ENCODE assay signal across 28 cellular contexts in genomic region chr10:7196284-7196683, GRCh38.
A peak's percentile ranks its signal among the peaks of the same experiment; 100 is the strongest.
DNase-seq lines count a peak whose midpoint lies in the region; ATAC-seq and TF ChIP-seq lines count a peak whose summit lies in the region.
"Had no signal": no experiment of that assay in that cellular context is flagged by ENCODE, and none has a peak within 500 bp of the region (broad histone marks: within the 10 kb centered on the region; RNA-seq: fewer than 3 reads in every experiment).

No MANE protein-coding gene starts in this region.

- no peak overlapping the region for H3K4me2 ChIP-seq in neuronal stem cell (ENCODE audit: insufficient read depth, low read length, poor library complexity, severe bottlenecking)
- H3K4me2 ChIP-seq: GM23338, SK-N-SH had no signal

- WGBS in neuronal stem cell (ENCODE audit: extremely low coverage in 2 of 2, insufficient read length in 2 of 2, insufficient replicate concordance in 1 of 2), 2 donors = no CpG with 5 or more reads among the region's 5 CpGs

- H3K79me1 ChIP-seq in neuronal stem cell (ENCODE audit: low read depth, low read length) = no peaks in the 10 kb centered on the region

- no peaks in the 10 kb centered on the region for H3K27me3 Mint-ChIP-seq in activated CD4-positive, alpha-beta T cell treated with anti-CD3 and anti-CD28 coated beads, Interleukin-2, amount 10 ng/mL, durations not matched to agents 7 days and 5 days
- no peaks in the 10 kb centered on the region for H3K27me3 Mint-ChIP-seq in activated CD4-positive, alpha-beta T cell treated with anti-CD3 and anti-CD28 coated beads for 36 hours
- no peaks in the 10 kb centered on the region for H3K27me3 Mint-ChIP-seq in CD4-positive, CD25-positive, alpha-beta regulatory T cell
- H3K27me3 Mint-ChIP-seq in dendritic cell treated with granulocyte-macrophage colony-stimulating factor and Interleukin-4, amounts not matched to agents 40 ng/mL and 50 ng/mL, for 4 days = no peaks in the 10 kb centered on the region

- intact Hi-C loops in activated CD4-positive, alpha-beta T cell treated with anti-CD3 and anti-CD28 coated beads for 36 hours (cut with DNase I, micrococcal nuclease) = no loop called here
- intact Hi-C loops in dendritic cell treated with granulocyte-macrophage colony-stimulating factor and Interleukin-4, amounts not matched to agents 40 ng/mL and 50 ng/mL, for 4 days (cut with micrococcal nuclease) = no loop called here

- no peak overlapping the region for H2AFZ ChIP-seq in neuronal stem cell (ENCODE audit: low read length)
- H2AFZ ChIP-seq: GM23338 had no signal

- no peak overlapping the region for H3K27ac ChIP-seq in CD4-positive, CD25-positive, alpha-beta regulatory T cell (ENCODE audit: insufficient read depth, low read length, poor library complexity, severe bottlenecking)
- H3K27ac ChIP-seq in neuronal stem cell (replicated peaks; ENCODE audit: low read length) = no peak overlapping the region
- no peak overlapping the region for H3K27ac ChIP-seq in coronary artery
- H3K27ac ChIP-seq: adrenal gland, brain microvascular endothelial cell, right lobe of liver, RWPE1, WERI-Rb-1 had no signal

- H3K36me3 ChIP-seq in CD4-positive, CD25-positive, alpha-beta regulatory T cell (ENCODE audit: control insufficient read depth, insufficient read depth, low read length) = peaks cover 14% of the 10 kb centered on the region
- H3K36me3 ChIP-seq in neuronal stem cell (replicated peaks in 1 of 2; ENCODE audit: control insufficient read depth in 2 of 2, insufficient read depth in 2 of 2, low read length in 2 of 2) = peaks cover 0 to 7% of the 10 kb centered on the region in 2 donors
- H3K36me3 ChIP-seq: brain microvascular endothelial cell, WERI-Rb-1 had no signal

- no peak overlapping the region for H3K23ac ChIP-seq in neuronal stem cell (ENCODE audit: low read depth, low read length, poor library complexity)

- no peak for TF ChIP-seq CTCF in coronary artery (IDR thresholded peaks at IDR 0.05)

- no peak overlapping the region for H3K4me3 Mint-ChIP-seq in activated CD4-positive, alpha-beta T cell treated with anti-CD3 and anti-CD28 coated beads, Interleukin-2, amount 10 ng/mL, durations not matched to agents 7 days and 5 days
- no peak overlapping the region for H3K4me3 Mint-ChIP-seq in activated CD4-positive, alpha-beta T cell treated with anti-CD3 and anti-CD28 coated beads for 36 hours
- peak overlapping the region in 2 of 4 donors; percentile 35 to 66 for H3K4me3 Mint-ChIP-seq in CD4-positive, CD25-positive, alpha-beta regulatory T cell
- no peak overlapping the region for H3K4me3 Mint-ChIP-seq in dendritic cell treated with granulocyte-macrophage colony-stimulating factor and Interleukin-4, amounts not matched to agents 40 ng/mL and 50 ng/mL, for 4 days
- H3K4me3 Mint-ChIP-seq: GM23338, neural crest cell had no signal

- H3K18ac ChIP-seq in neuronal stem cell (ENCODE audit: low read length) = no peak overlapping the region

- H4K91ac ChIP-seq in neuronal stem cell (ENCODE audit: low read depth, low read length, poor library complexity) = no peak overlapping the region

- no peaks in the 10 kb centered on the region for H3K9me3 ChIP-seq in CD4-positive, CD25-positive, alpha-beta regulatory T cell (ENCODE audit: control insufficient read depth in 2 of 2, low read length in 2 of 2)
- peaks cover 0 to 5% of the 10 kb centered on the region in 2 donors for H3K9me3 ChIP-seq in neuronal stem cell (replicated peaks in 1 of 2; ENCODE audit: control insufficient read depth in 2 of 2, insufficient read depth in 1 of 2, low read depth in 1 of 2, low read length in 2 of 2)
- H3K9me3 ChIP-seq: right lobe of liver, SK-N-SH had no signal

- H3K14ac ChIP-seq in neuronal stem cell (ENCODE audit: low read length) = peak overlapping the region; percentile 71

- H2BK15ac ChIP-seq in neuronal stem cell (ENCODE audit: low read length) = no peak overlapping the region

- H3K4me1 Mint-ChIP-seq in activated CD4-positive, alpha-beta T cell treated with anti-CD3 and anti-CD28 coated beads, Interleukin-2, amount 10 ng/mL, durations not matched to agents 7 days and 5 days = peaks cover 59% of the 10 kb centered on the region
- H3K4me1 Mint-ChIP-seq in activated CD4-positive, alpha-beta T cell treated with anti-CD3 and anti-CD28 coated beads for 36 hours = peaks cover 47% of the 10 kb centered on the region
- peaks cover 15 to 75% (median 51%) of the 10 kb centered on the region in 4 donors for H3K4me1 Mint-ChIP-seq in CD4-positive, CD25-positive, alpha-beta regulatory T cell
- peaks cover 46% of the 10 kb centered on the region for H3K4me1 Mint-ChIP-seq in dendritic cell treated with granulocyte-macrophage colony-stimulating factor and Interleukin-4, amounts not matched to agents 40 ng/mL and 50 ng/mL, for 4 days (ENCODE audit: low read depth)
- H3K4me1 Mint-ChIP-seq: GM23338, neural crest cell had no signal

- H2BK120ac ChIP-seq in neuronal stem cell (ENCODE audit: low read depth, low read length) = no peak overlapping the region

- no peak overlapping the region for H2AK5ac ChIP-seq in neuronal stem cell (ENCODE audit: low read depth, low read length)

- H3K4me3 ChIP-seq in CD4-positive, CD25-positive, alpha-beta regulatory T cell (ENCODE audit: low read depth, low read length) = no peak overlapping the region
- no peak overlapping the region for H3K4me3 ChIP-seq in neuronal stem cell (ENCODE audit: low read length in 2 of 2)
- H3K4me3 ChIP-seq in coronary artery = no peak overlapping the region
- H3K4me3 ChIP-seq: adrenal gland, GM23338, right lobe of liver had no signal

- H3K9me3 Mint-ChIP-seq in activated CD4-positive, alpha-beta T cell treated with anti-CD3 and anti-CD28 coated beads, Interleukin-2, amount 10 ng/mL, durations not matched to agents 7 days and 5 days = peaks cover 22% of the 10 kb centered on the region
- H3K9me3 Mint-ChIP-seq in activated CD4-positive, alpha-beta T cell treated with anti-CD3 and anti-CD28 coated beads for 36 hours (ENCODE audit: low read depth) = peaks cover 24% of the 10 kb centered on the region
- peaks cover 0 to 3% (median 0%) of the 10 kb centered on the region in 7 donors for H3K9me3 Mint-ChIP-seq in CD4-positive, CD25-positive, alpha-beta regulatory T cell
- peaks cover 23% of the 10 kb centered on the region for H3K9me3 Mint-ChIP-seq in dendritic cell treated with granulocyte-macrophage colony-stimulating factor and Interleukin-4, amounts not matched to agents 40 ng/mL and 50 ng/mL, for 4 days

- DNase-seq in activated CD4-positive, alpha-beta T cell treated with anti-CD3 and anti-CD28 coated beads, Interleukin-2, amount 10 ng/mL, durations not matched to agents 7 days and 5 days = no peak
- no peak for DNase-seq in activated CD4-positive, alpha-beta T cell treated with anti-CD3 and anti-CD28 coated beads for 36 hours
- no peak for DNase-seq in CD4-positive, CD25-positive, alpha-beta regulatory T cell
- DNase-seq in neuronal stem cell (ENCODE audit: low spot score) = no peak
- no peak for DNase-seq in COLO829 (ENCODE audit: low spot score)
- DNase-seq in coronary artery (ENCODE audit: low spot score) = no peak
- DNase-seq: activated CD4-positive, alpha-beta T cell treated with anti-CD3 and anti-CD28 coated beads, Interleukin-2, amount 50 U/mL, for 1 hour; adrenal gland; brain microvascular endothelial cell; effector CD8-positive, alpha-beta T cell; erythroblast; foreskin fibroblast; head of caudate nucleus; Karpas-422; NCI-H1048; NCI-H1694 treated with DMSO at 0.1 percent for 48 hours; NCI-H510A; posterior cingulate gyrus; SK-N-SH; stimulated activated CD4-positive, alpha-beta T cell treated with anti-CD3 and anti-CD28 coated beads, Interleukin-2, amount 100 ng/mL, for 48 hours; WERI-Rb-1 had no signal

- H2BK5ac ChIP-seq in neuronal stem cell (ENCODE audit: low read length) = no peak overlapping the region

- peaks cover 45% of the 10 kb centered on the region for H3K4me1 ChIP-seq in CD4-positive, CD25-positive, alpha-beta regulatory T cell (ENCODE audit: control insufficient read depth, insufficient read depth, low read length, poor library complexity, severe bottlenecking)
- H3K4me1 ChIP-seq in neuronal stem cell (ENCODE audit: control insufficient read depth in 2 of 2, insufficient read depth in 1 of 2, low read depth in 1 of 2, low read length in 2 of 2) = no peaks in the 10 kb centered on the region
- H3K4me1 ChIP-seq: adrenal gland, right lobe of liver had no signal

- no peaks in the 10 kb centered on the region for H3K27me3 ChIP-seq in CD4-positive, CD25-positive, alpha-beta regulatory T cell (ENCODE audit: control insufficient read depth, insufficient read depth, low read length)
- H3K27me3 ChIP-seq in neuronal stem cell (ENCODE audit: control insufficient read depth in 3 of 3, insufficient read depth in 3 of 3, low read depth in 1 of 3, low read length in 3 of 3) = no peaks in the 10 kb centered on the region
- H3K27me3 ChIP-seq: adrenal gland, brain microvascular endothelial cell, right lobe of liver had no signal

- CTCF ChIA-PET in activated CD4-positive, alpha-beta T cell treated with anti-CD3 and anti-CD28 coated beads, Interleukin-2, amount 10 ng/mL, durations not matched to agents 7 days and 5 days (lab: Charles Lee) = no interaction called here
- CTCF ChIA-PET in activated CD4-positive, alpha-beta T cell treated with anti-CD3 and anti-CD28 coated beads for 36 hours (lab: Charles Lee) = no interaction called here

- POLR2A ChIA-PET in activated CD4-positive, alpha-beta T cell treated with anti-CD3 and anti-CD28 coated beads, Interleukin-2, amount 10 ng/mL, durations not matched to agents 7 days and 5 days (lab: Charles Lee) = no interaction called here
- POLR2A ChIA-PET in activated CD4-positive, alpha-beta T cell treated with anti-CD3 and anti-CD28 coated beads for 36 hours (lab: Charles Lee) = no interaction called here

- H3K27ac Mint-ChIP-seq in activated CD4-positive, alpha-beta T cell treated with anti-CD3 and anti-CD28 coated beads, Interleukin-2, amount 10 ng/mL, durations not matched to agents 7 days and 5 days = peak overlapping the region; percentile 80
- no peak overlapping the region for H3K27ac Mint-ChIP-seq in activated CD4-positive, alpha-beta T cell treated with anti-CD3 and anti-CD28 coated beads for 36 hours
- peak overlapping the region; percentile 81 to 97 (median 83) for H3K27ac Mint-ChIP-seq in CD4-positive, CD25-positive, alpha-beta regulatory T cell
- H3K27ac Mint-ChIP-seq in dendritic cell treated with granulocyte-macrophage colony-stimulating factor and Interleukin-4, amounts not matched to agents 40 ng/mL and 50 ng/mL, for 4 days = peak overlapping the region; percentile 56
- H3K27ac Mint-ChIP-seq: GM23338 had no signal

- H3K36me3 Mint-ChIP-seq in activated CD4-positive, alpha-beta T cell treated with anti-CD3 and anti-CD28 coated beads, Interleukin-2, amount 10 ng/mL, durations not matched to agents 7 days and 5 days (ENCODE audit: low read depth) = peaks cover 92% of the 10 kb centered on the region
- peaks cover 71% of the 10 kb centered on the region for H3K36me3 Mint-ChIP-seq in activated CD4-positive, alpha-beta T cell treated with anti-CD3 and anti-CD28 coated beads for 36 hours (ENCODE audit: low read depth)
- peaks cover 48% of the 10 kb centered on the region for H3K36me3 Mint-ChIP-seq in CD4-positive, CD25-positive, alpha-beta regulatory T cell
- peaks cover 48% of the 10 kb centered on the region for H3K36me3 Mint-ChIP-seq in dendritic cell treated with granulocyte-macrophage colony-stimulating factor and Interleukin-4, amounts not matched to agents 40 ng/mL and 50 ng/mL, for 4 days (ENCODE audit: low read depth)

- H2BK12ac ChIP-seq in neuronal stem cell (ENCODE audit: low read length) = no peak overlapping the region

- no peak overlapping the region for H3K9ac ChIP-seq in neuronal stem cell (ENCODE audit: low read depth, low read length, poor library complexity)
- H3K9ac ChIP-seq: SK-N-SH had no signal

- ATAC-seq in activated CD4-positive, alpha-beta T cell treated with anti-CD3 and anti-CD28 coated beads for 36 hours = no peak
- ATAC-seq in CD4-positive, CD25-positive, alpha-beta regulatory T cell (ENCODE audit: low read depth in 2 of 2) = no peak
- ATAC-seq in HG02759 (IDR thresholded peaks at IDR 0.05; ENCODE audit: unreplicated experiment) = no peak
- ATAC-seq: GM23338, HepG2, right lobe of liver had no signal

- no peak overlapping the region for H3K4ac ChIP-seq in neuronal stem cell (ENCODE audit: low read length)

- H4K8ac ChIP-seq in neuronal stem cell (ENCODE audit: low read depth, low read length) = no peak overlapping the region
